8 cellular contexts compared by ENCODE assay signal in the genomic region with DNA sequence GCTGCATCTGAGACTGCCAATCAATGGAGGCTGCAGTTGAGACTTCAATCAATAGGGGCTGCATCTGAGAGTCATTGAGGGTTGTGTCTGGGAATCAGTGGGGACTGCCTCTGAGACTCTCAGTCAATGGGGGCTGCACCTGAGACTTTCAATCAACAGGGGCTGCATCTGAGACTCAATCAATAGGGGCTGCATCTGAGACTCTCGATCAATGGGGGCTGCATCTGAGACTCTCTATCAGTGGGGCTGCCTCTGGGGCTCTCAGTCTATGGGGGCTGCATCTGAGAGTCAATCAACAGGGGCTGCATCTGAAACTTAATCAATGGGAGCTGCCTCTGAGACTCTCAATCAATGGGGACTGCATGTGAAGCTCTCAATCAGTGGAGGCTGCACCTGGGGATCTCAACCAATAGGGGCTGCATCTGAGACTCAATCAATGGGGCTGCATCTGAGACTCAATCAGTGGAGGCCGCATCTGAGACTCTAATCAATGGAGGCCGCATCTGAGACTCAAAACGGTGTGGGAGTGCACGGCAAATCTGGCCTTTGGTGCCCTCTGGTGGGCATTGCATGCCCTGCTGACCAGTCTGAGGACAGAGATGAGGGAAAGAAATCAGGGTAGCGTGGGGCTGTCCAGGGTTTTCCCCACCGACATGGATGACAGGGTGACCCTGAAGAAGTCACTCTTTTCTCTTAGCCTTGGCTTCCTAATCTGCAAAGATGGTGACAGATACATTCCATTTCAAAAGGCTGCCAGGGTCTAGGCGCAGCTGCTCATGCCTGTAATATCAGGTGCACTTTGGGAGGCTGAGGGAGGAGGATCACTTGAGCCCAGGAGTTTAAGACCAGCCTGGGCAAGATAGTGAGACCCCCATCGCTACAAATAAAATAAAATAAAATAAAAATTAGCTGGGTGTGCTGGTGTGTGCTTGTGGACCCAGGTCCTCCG. TPM values are rescaled to one million over a fixed set of nuclear protein-coding genes. Genes with fewer than 3 reads are reported as not detected.
DNase-seq lines count a peak whose midpoint lies in the region; ATAC-seq and TF ChIP-seq lines count a peak whose summit lies in the region.

No MANE protein-coding gene starts in this region.

- no peaks in the 10 kb centered on the region for H3K9me3 Mint-ChIP-seq in activated naive CD4-positive, alpha-beta T cell treated with anti-CD3 and anti-CD28 coated beads for 36 hours

- in situ Hi-C loops in KBM-7 (cut with MboI; ENCODE audit: low pct_unique_long_range_greater_than_20kb, low sequenced_read_pairs) = loop anchor here (25.0 kb wide), 1 partner anchor 205 kb away; a partner anchor contains a TSS
- in situ Hi-C loops in SK-MEL-5 (cut with HindIII; ENCODE audit: low pct_unique_long_range_greater_than_20kb, low sequenced_read_pairs) = no loop called here

- DNase-seq in AG04450 (ENCODE audit: low read depth, low spot score) (peak; percentile 21), KBM-7 (peak; percentile 72), SK-MEL-5 (ENCODE audit: low read depth, low spot score) (peak; percentile 80), head of caudate nucleus (peak; percentile 44 to 93 (median 84)), posterior cingulate gyrus (peak; percentile 62 to 96 (median 87)), ureter (ENCODE audit: low spot score) (peak; percentile 79)
- DNase-seq in activated naive CD4-positive, alpha-beta T cell treated with anti-CD3 and anti-CD28 coated beads for 36 hours = peak; percentile 88

- no peaks in the 10 kb centered on the region for H3K36me3 Mint-ChIP-seq in activated naive CD4-positive, alpha-beta T cell treated with anti-CD3 and anti-CD28 coated beads for 36 hours (ENCODE audit: low read depth)

- intact Hi-C loops in activated naive CD4-positive, alpha-beta T cell treated with anti-CD3 and anti-CD28 coated beads for 36 hours (cut with micrococcal nuclease) = loop anchor here (1.0 to 2.0 kb wide), 3 partner anchors 104 to 214 kb away; no protein-coding TSS in a partner anchor
- intact Hi-C loops in head of caudate nucleus (cut with DNase I) = loop anchor here (2.0 to 10.0 kb wide), 2 partner anchors 188 to 598 kb away; no protein-coding TSS in a partner anchor
- intact Hi-C loops in posterior cingulate gyrus (cut with DNase I) = loop anchor here (1.0 to 2.0 kb wide), 3 partner anchors 187 to 598 kb away; no protein-coding TSS in a partner anchor

- peaks cover 40% of the 10 kb centered on the region for H3K27me3 ChIP-seq in AG04450 (ENCODE audit: control insufficient read depth, insufficient read depth, low read length)

- no peak overlapping the region for H3K27ac Mint-ChIP-seq in activated naive CD4-positive, alpha-beta T cell treated with anti-CD3 and anti-CD28 coated beads for 36 hours

- ATAC-seq in GM18517 (IDR thresholded peaks at IDR 0.05; ENCODE audit: unreplicated experiment) = peak; percentile 51

- peaks cover 8% of the 10 kb centered on the region for H3K27me3 Mint-ChIP-seq in activated naive CD4-positive, alpha-beta T cell treated with anti-CD3 and anti-CD28 coated beads for 36 hours (ENCODE audit: low read depth)

- H3K4me3 ChIP-seq in AG04450 (ENCODE audit: low read depth, low read length) = no peak overlapping the region

- no peaks in the 10 kb centered on the region for H3K9me3 ChIP-seq in AG04450 (ENCODE audit: control insufficient read depth, insufficient read depth, low read length)

- no peak overlapping the region for H3K4me3 Mint-ChIP-seq in activated naive CD4-positive, alpha-beta T cell treated with anti-CD3 and anti-CD28 coated beads for 36 hours

- H3K27ac ChIP-seq in AG04450 (ENCODE audit: low read depth, low read length) = no peak overlapping the region

- H3K4me1 Mint-ChIP-seq in activated naive CD4-positive, alpha-beta T cell treated with anti-CD3 and anti-CD28 coated beads for 36 hours (ENCODE audit: low read depth) = no peaks in the 10 kb centered on the region

- peak; percentile 97 for TF ChIP-seq CTCF in AG04450 (IDR thresholded peaks at IDR 0.05; ENCODE audit: low read depth, low read length)

- CTCF ChIA-PET in AG04450 (lab: Charles Lee) = interaction anchor here (0.5 to 6.1 kb wide), 17 partner anchors 9 to 300 kb away, joined by 3 to 68 read pairs (median 4); no protein-coding TSS in a partner anchor
- CTCF ChIA-PET in activated naive CD4-positive, alpha-beta T cell treated with anti-CD3 and anti-CD28 coated beads for 36 hours (lab: Charles Lee) = interaction anchor here (0.6 to 3.4 kb wide), 12 partner anchors 51 to 598 kb away, joined by 3 to 46 read pairs (median 4); no protein-coding TSS in a partner anchor

- POLR2A ChIA-PET in AG04450 (lab: Yijun Ruan, JAX) = interaction anchor here (0.6 kb wide), 1 partner anchor 214 kb away, joined by 10 read pairs; no protein-coding TSS in a partner anchor

RNA-seq across cellular contexts. Expression of a gene that starts 41.3 kb away (rescaled TPM):
- polyA plus RNA-seq in AG04450 (2011; rRNA removed) = 365 and 477 TPM in 2 replicates
- polyA minus RNA-seq in AG04450 (2011; rRNA and poly(A)+ RNA removed) = 177 and 257 TPM in 2 replicates
- total RNA-seq in SK-MEL-5 (2014; rRNA removed; shearing (Covaris generic)) = 149 and 153 TPM in 2 replicates
- 164 and 217 TPM in 2 replicates for polyA plus RNA-seq in SK-MEL-5 (2015; cell fraction: cytosol; rRNA removed)
- polyA plus RNA-seq in SK-MEL-5 (2015; cell fraction: nucleus; rRNA removed) = 212 and 255 TPM in 2 replicates
- total RNA-seq in activated naive CD4-positive, alpha-beta T cell treated with anti-CD3 and anti-CD28 coated beads for 36 hours = 100 to 1,000 TPM; 117 to 121 TPM
- 194 TPM for total RNA-seq in ureter

Comparison
In these comparisons a context has a peak if more than half of its experiments do, and no peak if none do; other contexts are left out.
1. DNase-seq: peak in every context shown above with its lines; median percentile 88 in activated naive CD4-positive, alpha-beta T cell treated with anti-CD3 and anti-CD28 coated beads for 36 hours; 87 in posterior cingulate gyrus; 84 in head of caudate nucleus; 80 in SK-MEL-5; 79 in ureter; 72 in KBM-7; 21 in AG04450.